Comparison of ENCODE assay signal across 8 cellular contexts in genomic region chr7:100611983-100612729, GRCh38. TPM values are rescaled to one million over a fixed set of nuclear protein-coding genes. Genes with fewer than 3 reads are reported as not detected.
DNase-seq lines count a peak whose midpoint lies in the region; ATAC-seq and TF ChIP-seq lines count a peak whose summit lies in the region.

A gene with protein sequence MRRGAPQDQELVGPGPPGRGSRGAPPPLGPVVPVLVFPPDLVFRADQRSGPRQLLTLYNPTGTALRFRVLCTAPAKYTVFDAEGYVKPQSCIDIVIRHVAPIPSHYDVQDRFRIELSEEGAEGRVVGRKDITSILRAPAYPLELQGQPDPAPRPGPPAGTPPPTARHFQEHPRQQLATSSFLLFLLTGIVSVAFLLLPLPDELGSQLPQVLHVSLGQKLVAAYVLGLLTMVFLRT (plus strand): TSS chr7:100612540. CDS start chr7:100612792, 252 bp downstream.

- ATAC-seq in GM19468 (IDR thresholded peaks at IDR 0.05; ENCODE audit: extremely low read depth, unreplicated experiment) = peak; percentile 86
- ATAC-seq in lower lobe of right lung = peak; percentile 98 to 99

- intact Hi-C loops in lower lobe of right lung (cut with DNase I) = no loop called here

- peaks cover 12% of the 10 kb centered on the region for H3K4me1 ChIP-seq in lower lobe of right lung

- peak within 1 kb of the TSS; percentile 96 for H3K27ac ChIP-seq in lower lobe of right lung

- peaks cover 9% of the 10 kb centered on the region for H3K36me3 ChIP-seq in lower lobe of right lung

- TF ChIP-seq CTCF in lower lobe of right lung (IDR thresholded peaks at IDR 0.05) = no peak

- peak within 1 kb of the TSS; percentile 84 for H3K4me3 ChIP-seq in lower lobe of right lung

- peak; percentile 97 for DNase-seq in CMK (ENCODE audit: low read depth)
- peak; percentile 94 for DNase-seq in HS-5 (ENCODE audit: low read depth)
- DNase-seq in NK-92 treated with Interleukin-12 subunit alpha and Interleukin-12 subunit beta, amount 100 ng/mL, for 24 hours (lab: John Stamatoyannopoulos, UW) = peak; percentile 99
- DNase-seq in activated CD8-positive, alpha-beta memory T cell treated with anti-CD3 and anti-CD28 coated beads for 24 hours = peak; percentile 99
- DNase-seq in effector CD4-positive, alpha-beta T cell = peak; percentile 95
- DNase-seq in lower lobe of right lung = peak; percentile 98
- peak; percentile 96 to 98 (median 98) for DNase-seq in stimulated activated CD4-positive, alpha-beta T cell treated with anti-CD3 and anti-CD28 coated beads, TNF-alpha, amount 100 ng/mL, for 24 hours (ENCODE audit: low read depth in 3 of 3)

- H3K27me3 ChIP-seq in lower lobe of right lung (ENCODE audit: low read depth) = no peaks in the 10 kb centered on the region

- no peaks in the 10 kb centered on the region for H3K9me3 ChIP-seq in lower lobe of right lung

RNA-seq across cellular contexts. Expression of the gene that starts here (rescaled TPM):
- 19.5 TPM for total RNA-seq in lower lobe of right lung

Comparison
In these comparisons a context has a peak if more than half of its experiments do, and no peak if none do; other contexts are left out.
1. Peak in every context shown above with its lines: DNase-seq, ATAC-seq, H3K4me3 ChIP-seq and H3K27ac ChIP-seq.